ENCODE assay signal across 13 cellular contexts in the genomic region with DNA sequence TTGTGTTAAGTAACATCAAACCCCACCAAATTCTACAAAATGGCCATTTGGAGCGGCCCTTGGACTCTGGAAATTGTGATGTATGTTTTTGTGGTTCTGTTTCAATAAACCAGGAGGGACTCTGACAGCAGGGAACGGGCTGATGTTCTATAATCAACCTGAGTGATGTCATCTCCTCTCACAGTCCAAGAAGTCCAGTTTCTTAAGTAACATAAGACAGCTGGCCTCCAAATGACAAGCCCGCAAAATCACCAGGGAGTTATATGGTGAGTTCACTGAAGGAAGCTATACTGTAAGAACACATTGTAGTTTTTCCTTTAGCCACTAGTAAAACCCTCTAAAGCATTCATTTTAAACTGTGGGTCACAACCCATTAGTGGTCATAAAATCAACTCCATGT. TPM values are rescaled to one million over a fixed set of nuclear protein-coding genes. Genes with fewer than 3 reads are reported as not detected.
DNase-seq lines count a peak whose midpoint lies in the region; ATAC-seq and TF ChIP-seq lines count a peak whose summit lies in the region.
"Had no signal": no experiment of that assay in that cellular context is flagged by ENCODE, and none has a peak within 500 bp of the region (broad histone marks: within the 10 kb centered on the region; RNA-seq: fewer than 3 reads in every experiment).

No MANE protein-coding gene starts in this region.

- H3K36me3 ChIP-seq in endodermal cell (ENCODE audit: control insufficient read depth, insufficient read depth, low read length), result peaks cover 35% of the 10 kb centered on the region

- H3K4me1 Mint-ChIP-seq in endodermal cell, result peaks cover 45% of the 10 kb centered on the region

- no peaks in the 10 kb centered on the region for H3K27me3 ChIP-seq in endodermal cell (ENCODE audit: control insufficient read depth, insufficient read depth, low read length, poor library complexity, severe bottlenecking)
- H3K27me3 ChIP-seq: stomach had no signal

- DNase-seq in LNCaP clone FGC (ENCODE audit: low read depth) (peak; percentile 38), endodermal cell (peak; percentile 28), myocyte (ENCODE audit: low read depth) (peak; percentile 72), NCI-H2171 (lab: John Stamatoyannopoulos, UW) (no peak), amygdala (lab: John Stamatoyannopoulos, UW) (no peak)
- DNase-seq: activated CD4-positive, alpha-beta T cell treated with anti-CD3 and anti-CD28 coated beads for 4 hours; activated T-cell treated with anti-CD3 and anti-CD28 coated beads, Interleukin-2, amount 50 U/mL, for 72 hours; aorta; stimulated activated CD4-positive, alpha-beta T cell treated with anti-CD3 and anti-CD28 coated beads, Interleukin-4, amount 100 ng/mL, for 4 hours; stomach had no signal

- H3K9me3 ChIP-seq in endodermal cell (ENCODE audit: control insufficient read depth, low read length), result no peaks in the 10 kb centered on the region
- H3K9me3 ChIP-seq: stomach had no signal

- peaks cover 23% of the 10 kb centered on the region for H3K36me3 Mint-ChIP-seq in endodermal cell (ENCODE audit: low read depth)

- H3K27me3 Mint-ChIP-seq in endodermal cell (ENCODE audit: insufficient read depth), result peaks cover 6% of the 10 kb centered on the region

- no peak for ATAC-seq in GM18858 (IDR thresholded peaks at IDR 0.05; ENCODE audit: unreplicated experiment)
- no peak for ATAC-seq in HG03159 (IDR thresholded peaks at IDR 0.05; ENCODE audit: unreplicated experiment)
- ATAC-seq: activated T-cell treated with anti-CD3 and anti-CD28 coated beads, Interleukin-2, amount 50 U/mL, for 72 hours had no signal

- H3K9ac ChIP-seq in endodermal cell (ENCODE audit: extremely low read depth, low read length, poor library complexity, severe bottlenecking), result no peak overlapping the region

- TF ChIP-seq CTCF in C4-2B (conservative IDR thresholded peaks at IDR 0.05) (no peak; the same call in 1 of the 2 replicates), LNCaP clone FGC (IDR thresholded peaks at IDR 0.05; ENCODE audit: control insufficient read depth, extremely low read depth, insufficient read depth) (no peak), endodermal cell (conservative IDR thresholded peaks at IDR 0.05) (no peak)

- H3K27ac Mint-ChIP-seq in endodermal cell, result no peak overlapping the region
- H3K27ac Mint-ChIP-seq: activated T-cell treated with anti-CD3 and anti-CD28 coated beads, Interleukin-2, amount 50 U/mL, for 72 hours had no signal

- WGBS in endodermal cell (ENCODE audit: insufficient coverage in 1 of 2, insufficient read length in 1 of 2), 2 experiments, result 93 to 100% methylated on average over 1 to 3 of the region's 3 CpGs

- H3K4me3 Mint-ChIP-seq in endodermal cell, result no peak overlapping the region
- H3K4me3 Mint-ChIP-seq: activated T-cell treated with anti-CD3 and anti-CD28 coated beads, Interleukin-2, amount 50 U/mL, for 72 hours had no signal

- H3K4me3 ChIP-seq in LNCaP clone FGC (ENCODE audit: low read depth, low read length), result no peak overlapping the region
- no peak overlapping the region for H3K4me3 ChIP-seq in endodermal cell (ENCODE audit: low read length)
- H3K4me3 ChIP-seq: stomach had no signal

- H3K27ac ChIP-seq in C4-2B (peak overlapping the region; percentile 62; the same call in 1 of the 2 replicates), endodermal cell (ENCODE audit: low read depth, low read length) (no peak overlapping the region)
- H3K27ac ChIP-seq: stomach had no signal

- peaks cover 14% of the 10 kb centered on the region for H3K4me1 ChIP-seq in endodermal cell (ENCODE audit: control insufficient read depth, insufficient read depth, low read length)

- no peaks in the 10 kb centered on the region for H3K9me3 Mint-ChIP-seq in endodermal cell
- H3K9me3 Mint-ChIP-seq: activated T-cell treated with anti-CD3 and anti-CD28 coated beads, Interleukin-2, amount 50 U/mL, for 72 hours had no signal

RNA-seq across cellular contexts. Expression of a gene that starts 34.0 kb away (rescaled TPM):
- 10 to 100 TPM; 35.1 to 36.5 TPM for total RNA-seq in endodermal cell
- 39.7 TPM for polyA plus RNA-seq in endodermal cell (2013, experiment 1 of 2)
- polyA plus RNA-seq in endodermal cell (2013, experiment 2 of 2), result 35.5 TPM
- total RNA-seq in myocyte, result 25.2 and 53.3 TPM in 2 replicates
- polyA plus RNA-seq in myocyte (2012), result 49.3 TPM

Comparison
In these comparisons a context has a peak if more than half of its experiments do, and no peak if none do; other contexts are left out.
1. DNase-seq: peak in LNCaP clone FGC (single experiment), endodermal cell (single experiment) and myocyte (single experiment); none in NCI-H2171 (single experiment) and amygdala (0 of 56).